In the genomic region with DNA sequence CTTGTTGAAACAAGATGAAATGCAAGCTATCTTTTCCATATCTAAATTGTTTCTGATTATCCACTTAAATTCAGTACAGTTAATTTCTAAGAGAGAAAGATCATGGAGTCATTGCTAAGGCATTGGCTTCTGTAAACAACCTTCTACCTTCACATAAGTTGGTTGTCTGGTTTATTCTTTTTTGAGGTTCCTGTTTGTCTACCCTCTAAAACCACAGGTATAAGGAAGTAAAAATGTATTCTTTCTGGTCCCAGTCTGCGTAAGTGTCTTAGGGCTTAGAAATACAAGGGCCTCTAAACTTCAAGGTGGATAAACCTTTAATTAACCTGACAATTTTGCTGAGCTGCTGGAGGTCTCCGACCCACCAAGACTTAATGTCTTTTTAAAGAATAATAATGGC, we compare ENCODE assay signal across 8 cellular contexts. TPM values are rescaled to one million over a fixed set of nuclear protein-coding genes. Genes with fewer than 3 reads are reported as not detected.
DNase-seq lines count a peak whose midpoint lies in the region; ATAC-seq and TF ChIP-seq lines count a peak whose summit lies in the region.
"Had no signal": no experiment of that assay in that cellular context is flagged by ENCODE, and none has a peak within 500 bp of the region (broad histone marks: within the 10 kb centered on the region; RNA-seq: fewer than 3 reads in every experiment).

No MANE protein-coding gene starts in this region.

- no peak overlapping the region for H2AFZ ChIP-seq in H9 (ENCODE audit: low read length)

- H3K18ac ChIP-seq in H9 (ENCODE audit: insufficient read length, low read depth, low read length), result no peak overlapping the region

- H2BK12ac ChIP-seq in H9 (ENCODE audit: insufficient read length, low read depth, low read length), result no peak overlapping the region

- no peak for DNase-seq in H9
- DNase-seq in activated T-cell treated with anti-CD3 and anti-CD28 coated beads for 4 hours, result no peak
- DNase-seq: left lung had no signal

- H3K4me3 Mint-ChIP-seq in IgD-negative memory B cell, result peak overlapping the region; percentile 34 to 95 (median 90)
- no peak overlapping the region for H3K4me3 Mint-ChIP-seq in T-helper 1 cell treated with Interleukin-12 subunit alpha and Interleukin-12 subunit beta and Interleukin-4 antibody, amounts not matched to agents 30 μg/mL and 1 μg/mL, for 36 hours
- no peak overlapping the region for H3K4me3 Mint-ChIP-seq in H9

- H3K4me3 ChIP-seq in neutrophil (ENCODE audit: low read depth in 1 of 2, low read length in 1 of 2), result peak overlapping the region in 1 of 2 experiments; percentile 31
- H3K4me3 ChIP-seq: left lung had no signal

- no peak overlapping the region for H2BK20ac ChIP-seq in H9 (ENCODE audit: low read depth, low read length, poor library complexity, severe bottlenecking)

- no peak overlapping the region for H3T11ph ChIP-seq in H9 (ENCODE audit: low read length)

- H4K91ac ChIP-seq in H9 (ENCODE audit: insufficient read length, low read depth, low read length), result no peak overlapping the region

- H3K9me3 Mint-ChIP-seq in IgD-negative memory B cell, result peaks cover 0 to 2% (median 0%) of the 10 kb centered on the region in 3 donors
- no peaks in the 10 kb centered on the region for H3K9me3 Mint-ChIP-seq in T-helper 1 cell treated with Interleukin-12 subunit alpha and Interleukin-12 subunit beta and Interleukin-4 antibody, amounts not matched to agents 30 μg/mL and 1 μg/mL, for 36 hours
- no peaks in the 10 kb centered on the region for H3K9me3 Mint-ChIP-seq in H9

- H3K4me1 Mint-ChIP-seq in IgD-negative memory B cell (peaks cover 38 to 63% (median 55%) of the 10 kb centered on the region in 3 donors), H9 (peaks cover 12 to 14% of the 10 kb centered on the region in 2 experiments)
- peaks cover 22% of the 10 kb centered on the region for H3K4me1 Mint-ChIP-seq in T-helper 1 cell treated with Interleukin-12 subunit alpha and Interleukin-12 subunit beta and Interleukin-4 antibody, amounts not matched to agents 30 μg/mL and 1 μg/mL, for 36 hours (ENCODE audit: low read depth)

- H3K4me2 ChIP-seq in H9 (ENCODE audit: insufficient read depth, insufficient read length, low read length), result no peak overlapping the region

- H3K79me1 ChIP-seq in H9 (ENCODE audit: insufficient read depth, low read depth, low read length, poor library complexity, severe bottlenecking), result no peaks in the 10 kb centered on the region

- H3K9me3 ChIP-seq in neutrophil, result no peaks in the 10 kb centered on the region
- H3K9me3 ChIP-seq in H9 (ENCODE audit: control insufficient read depth, low read depth, low read length), result no peaks in the 10 kb centered on the region
- H3K9me3 ChIP-seq: left lung had no signal

- H3K36me3 Mint-ChIP-seq in IgD-negative memory B cell (peaks cover 3% of the 10 kb centered on the region), H9 (ENCODE audit: insufficient read depth in 1 of 3, low read depth in 3 of 3) (no peaks in the 10 kb centered on the region)
- no peaks in the 10 kb centered on the region for H3K36me3 Mint-ChIP-seq in T-helper 1 cell treated with Interleukin-12 subunit alpha and Interleukin-12 subunit beta and Interleukin-4 antibody, amounts not matched to agents 30 μg/mL and 1 μg/mL, for 36 hours (ENCODE audit: low read depth)

- ATAC-seq in GM18517 (IDR thresholded peaks at IDR 0.05; ENCODE audit: unreplicated experiment) (peak; percentile 21), GM18873 (IDR thresholded peaks at IDR 0.05; ENCODE audit: low FRiP score, unreplicated experiment) (no peak)
- ATAC-seq: left lung had no signal

- no peaks in the 10 kb centered on the region for H4K20me1 ChIP-seq in H9 (ENCODE audit: control insufficient read depth, insufficient read depth, insufficient read length)

- H3K27me3 ChIP-seq in neutrophil (peaks cover 18% of the 10 kb centered on the region), H9 (ENCODE audit: insufficient read depth, low read length) (no peaks in the 10 kb centered on the region)
- H3K27me3 ChIP-seq: left lung had no signal

- no peak overlapping the region for H3K23ac ChIP-seq in H9 (ENCODE audit: insufficient read length, low read depth, low read length)

- WGBS in H9 (ENCODE audit: extremely low coverage, insufficient read length, low lambda C conversion rate), result no CpG with 5 or more reads among the region's 2 CpGs

- TF ChIP-seq CTCF in neutrophil (IDR thresholded peaks at IDR 0.05), result no peak
- TF ChIP-seq CTCF in H9 (conservative IDR thresholded peaks at IDR 0.05), result no peak

- H3K4me1 ChIP-seq in neutrophil (ENCODE audit: control insufficient read depth in 1 of 2, insufficient read depth in 1 of 2, low read depth in 1 of 2, low read length in 1 of 2) (peaks cover 21 to 29% of the 10 kb centered on the region in 2 experiments), H9 (ENCODE audit: insufficient read depth, low read length) (peaks cover 2% of the 10 kb centered on the region; the same call in 1 of the 2 replicates)

- H3K14ac ChIP-seq in H9 (ENCODE audit: insufficient read depth, low read length), result no peak overlapping the region

- H2BK5ac ChIP-seq in H9 (ENCODE audit: insufficient read length, low read length), result no peak overlapping the region

- H4K5ac ChIP-seq in H9 (ENCODE audit: insufficient read length, low read depth, low read length), result no peak overlapping the region

- H3K79me2 ChIP-seq in H9 (ENCODE audit: insufficient read depth, low read length), result no peaks in the 10 kb centered on the region

- no peak overlapping the region for H3K56ac ChIP-seq in H9 (ENCODE audit: insufficient read length, low read depth, low read length)

- H3K27ac ChIP-seq in neutrophil (peak overlapping the region; percentile 80), H9 (ENCODE audit: insufficient read length, low read depth, low read length) (no peak overlapping the region)
- H3K27ac ChIP-seq: left lung had no signal

- H3K27me3 Mint-ChIP-seq in IgD-negative memory B cell, result no peaks in the 10 kb centered on the region
- H3K27me3 Mint-ChIP-seq in T-helper 1 cell treated with Interleukin-12 subunit alpha and Interleukin-12 subunit beta and Interleukin-4 antibody, amounts not matched to agents 30 μg/mL and 1 μg/mL, for 36 hours (ENCODE audit: low read depth), result no peaks in the 10 kb centered on the region
- peaks cover 14% of the 10 kb centered on the region for H3K27me3 Mint-ChIP-seq in H9 (ENCODE audit: low read depth)

- H3K9ac ChIP-seq in H9 (ENCODE audit: extremely low read depth, insufficient read length, low read length), result no peak overlapping the region

- H3K27ac Mint-ChIP-seq in IgD-negative memory B cell (peak overlapping the region; percentile 96 to 100 (median 97)), H9 (no peak overlapping the region)
- peak overlapping the region; percentile 53 for H3K27ac Mint-ChIP-seq in T-helper 1 cell treated with Interleukin-12 subunit alpha and Interleukin-12 subunit beta and Interleukin-4 antibody, amounts not matched to agents 30 μg/mL and 1 μg/mL, for 36 hours

- H4K8ac ChIP-seq in H9 (replicated peaks; ENCODE audit: insufficient read length, low read depth, low read length), result no peak overlapping the region

- peaks cover 8% of the 10 kb centered on the region for H3K23me2 ChIP-seq in H9 (ENCODE audit: insufficient read length, low read depth, low read length, poor library complexity, severe bottlenecking)

- no peak overlapping the region for H2BK120ac ChIP-seq in H9 (ENCODE audit: low read depth, low read length, poor library complexity, severe bottlenecking)

- H3K36me3 ChIP-seq in neutrophil, result no peaks in the 10 kb centered on the region
- H3K36me3 ChIP-seq: left lung had no signal

- no peak overlapping the region for H2AK5ac ChIP-seq in H9 (ENCODE audit: insufficient read length, low read length)

- no peak overlapping the region for H2BK15ac ChIP-seq in H9 (ENCODE audit: low read depth, low read length)

- no peak overlapping the region for H3K4ac ChIP-seq in H9 (ENCODE audit: low read depth, low read length)

RNA-seq across cellular contexts. Expression of gene ATOSA, which starts 3.6 kb away (rescaled TPM):
- 29.0 TPM for polyA plus RNA-seq in IgD-negative memory B cell
- 3.3 and 5.8 TPM in 2 replicates for total RNA-seq in H9 (2021)

Comparison
In these comparisons a context has a peak if more than half of its experiments do, and no peak if none do; other contexts are left out.
1. H3K27ac Mint-ChIP-seq: peak in IgD-negative memory B cell (3 of 3) and T-helper 1 cell treated with Interleukin-12 subunit alpha and Interleukin-12 subunit beta and Interleukin-4 antibody, amounts not matched to agents 30 μg/mL and 1 μg/mL, for 36 hours (single experiment); none in H9 (0 of 3).
2. H3K4me3 Mint-ChIP-seq: peak in IgD-negative memory B cell (4 of 4); none in T-helper 1 cell treated with Interleukin-12 subunit alpha and Interleukin-12 subunit beta and Interleukin-4 antibody, amounts not matched to agents 30 μg/mL and 1 μg/mL, for 36 hours (single experiment) and H9 (0 of 2).